In the genomic region with DNA sequence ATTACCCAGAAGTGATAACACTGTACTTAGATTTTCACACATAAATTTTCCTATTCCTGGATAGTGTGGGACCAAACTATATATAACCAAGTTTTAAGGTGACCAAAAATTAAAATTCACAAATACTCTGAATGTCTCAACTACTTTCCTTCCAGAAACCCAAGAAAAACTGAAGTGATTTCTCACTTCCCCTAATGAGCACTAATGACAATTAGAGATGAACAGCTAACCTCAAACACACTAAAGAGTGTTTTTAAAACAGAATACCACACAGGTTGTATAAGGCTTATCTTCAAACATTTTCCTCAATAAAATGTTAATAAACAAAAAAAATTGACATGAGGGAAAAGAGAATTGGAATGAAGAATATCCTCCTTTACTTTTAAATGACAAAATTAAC, we compare ENCODE assay signal across 19 cellular contexts.
DNase-seq lines count a peak whose midpoint lies in the region; ATAC-seq, FAIRE-seq and TF ChIP-seq lines count a peak whose summit lies in the region.
"Had no signal": no experiment of that assay in that cellular context is flagged by ENCODE, and none has a peak within 500 bp of the region (broad histone marks: within the 10 kb centered on the region; RNA-seq: fewer than 3 reads in every experiment).

No MANE protein-coding gene starts in this region.

- H2AFZ ChIP-seq in MM.1S (ENCODE audit: low read length): no peak overlapping the region

- H3K79me2 ChIP-seq in MM.1S (ENCODE audit: low read length): no peaks in the 10 kb centered on the region

- intact Hi-C loops in testis (cut with DNase I; ENCODE audit: low total_unique reads): no loop called here
- intact Hi-C loops in pancreas (cut with DNase I): no loop called here

- FAIRE-seq in GM12891 (lab: Jason Lieb, UNC): no peak
- no peak for FAIRE-seq in pancreas (lab: Jason Lieb, UNC)
- FAIRE-seq: H1, HepG2 had no signal

- no peaks in the 10 kb centered on the region for H4K20me1 ChIP-seq in MM.1S (ENCODE audit: insufficient read depth, low read length)
- H4K20me1 ChIP-seq: BLaER1 had no signal

- no peaks in the 10 kb centered on the region for H3K9me2 ChIP-seq in MM.1S (replicated peaks; ENCODE audit: insufficient read depth, low read length)

- H3K36me3 ChIP-seq in MM.1S (replicated peaks; ENCODE audit: insufficient read depth, low read length) (no peaks in the 10 kb centered on the region), testis (ENCODE audit: low read depth, missing control alignments) (no peaks in the 10 kb centered on the region), pancreas (no peaks in the 10 kb centered on the region)
- H3K36me3 ChIP-seq: BLaER1 had no signal

- H3K9me3 ChIP-seq in MM.1S (replicated peaks; ENCODE audit: insufficient read depth, low read length) (no peaks in the 10 kb centered on the region), testis (no peaks in the 10 kb centered on the region), pancreas (no peaks in the 10 kb centered on the region)

- H3K4me3 ChIP-seq in MM.1S (ENCODE audit: low read length): no peak overlapping the region
- H3K4me3 ChIP-seq in testis: no peak overlapping the region
- H3K4me3 ChIP-seq in pancreas: no peak overlapping the region
- H3K4me3 ChIP-seq: BLaER1 had no signal

- H3K9ac ChIP-seq in MM.1S (ENCODE audit: low read length): no peak overlapping the region
- H3K9ac ChIP-seq: BLaER1 had no signal

- H3K4me1 ChIP-seq in MM.1S (ENCODE audit: low read length) (no peaks in the 10 kb centered on the region), testis (peaks cover 9% of the 10 kb centered on the region), pancreas (peaks cover 0 to 4% (median 0%) of the 10 kb centered on the region in 3 donors)
- H3K4me1 ChIP-seq: BLaER1 had no signal

- peak; percentile 49 for ATAC-seq in GM21367 (IDR thresholded peaks at IDR 0.05; ENCODE audit: unreplicated experiment)
- ATAC-seq in GM21723 (IDR thresholded peaks at IDR 0.05; ENCODE audit: unreplicated experiment): peak; percentile 54
- ATAC-seq in HG02885 (IDR thresholded peaks at IDR 0.05; ENCODE audit: poor library complexity, unreplicated experiment): peak; percentile 74
- no peak for ATAC-seq in pancreas
- ATAC-seq: HepG2 had no signal

- no peaks in the 10 kb centered on the region for H3F3A ChIP-seq in MM.1S (ENCODE audit: insufficient read depth, low read length)

- H3K4me2 ChIP-seq in MM.1S (ENCODE audit: low read depth, low read length): no peak overlapping the region
- H3K4me2 ChIP-seq: BLaER1 had no signal

- H3K27ac ChIP-seq in MM.1S (ENCODE audit: low read length) (no peak overlapping the region), testis (no peak overlapping the region), pancreas (no peak overlapping the region)
- H3K27ac ChIP-seq: BLaER1 had no signal

- TF ChIP-seq POLR2A in GM12891 (IDR thresholded peaks at IDR 0.05; ENCODE audit: low read depth, low read length) (no peak), testis (IDR thresholded peaks at IDR 0.05) (no peak)

- H3K27me3 ChIP-seq in MM.1S (replicated peaks; ENCODE audit: insufficient read depth, low read length) (no peaks in the 10 kb centered on the region), testis (no peaks in the 10 kb centered on the region), pancreas (no peaks in the 10 kb centered on the region)
- H3K27me3 ChIP-seq: BLaER1 had no signal

- TF ChIP-seq CTCF in MM.1S (IDR thresholded peaks at IDR 0.05; ENCODE audit: low read length) (no peak), testis (IDR thresholded peaks at IDR 0.05) (no peak), pancreas (IDR thresholded peaks at IDR 0.05) (no peak)

- no peak for DNase-seq in GM12891 (ENCODE audit: insufficient read length, low spot score)
- DNase-seq in NCI-H2227 (lab: John Stamatoyannopoulos, UW; ENCODE audit: unreplicated experiment): no peak
- no peak for DNase-seq in MM.1S
- no peak for DNase-seq in testis
- no peak for DNase-seq in pancreas
- DNase-seq: 8988T; CD4-positive, alpha-beta memory T cell; DMS153; DMS79; GDM1; H9; Karpas-422; KBM-7 had no signal

TF ChIP-seq in GM12891, 5 proteins besides CTCF, POLR2A, EP300 and RAD21:
- peak; percentile 77 for TF ChIP-seq SPI1 (IDR thresholded peaks at IDR 0.05; ENCODE audit: low read depth, low read length)
- TF ChIP-seq PAX5 (IDR thresholded peaks at IDR 0.05; ENCODE audit: insufficient read depth, low read length, severe bottlenecking): no peak

Comparison
In these comparisons a context has a peak if more than half of its experiments do, and no peak if none do; other contexts are left out.
1. ATAC-seq: peak in GM21367 (single experiment), GM21723 (single experiment) and HG02885 (single experiment); none in pancreas (0 of 4).